Comparison of ENCODE assay signal across 8 cellular contexts in genomic region chr1:175154595-175155472, GRCh38. TPM values are rescaled to one million over a fixed set of nuclear protein-coding genes. Genes with fewer than 3 reads are reported as not detected.
DNase-seq lines count a peak whose midpoint lies in the region; ATAC-seq, FAIRE-seq and TF ChIP-seq lines count a peak whose summit lies in the region.

No MANE protein-coding gene starts in this region.

- H3K18ac ChIP-seq in H1 (ENCODE audit: extremely low read depth, low read length): no peak overlapping the region

- H4K5ac ChIP-seq in H1 (ENCODE audit: insufficient read length, low read depth, low read length): no peak overlapping the region

- no peak overlapping the region for H3K23ac ChIP-seq in H1 (ENCODE audit: insufficient read length)

- FAIRE-seq in H1 (lab: Jason Lieb, UNC): peak; percentile 28

- no peaks in the 10 kb centered on the region for H3K79me2 ChIP-seq in H1 (ENCODE audit: control insufficient read depth in 1 of 2, insufficient read depth in 2 of 2, low read length in 2 of 2)

- no peak overlapping the region for H2AFZ ChIP-seq in H1 (ENCODE audit: low read length)

- no peak overlapping the region for H3K14ac ChIP-seq in H1 (ENCODE audit: insufficient read length)

- H2BK20ac ChIP-seq in H1 (ENCODE audit: low read length): no peak overlapping the region

- intact Hi-C loops in activated CD8-positive, alpha-beta T cell treated with anti-CD3 and anti-CD28 coated beads for 36 hours (cut with micrococcal nuclease): no loop called here

- H3K4ac ChIP-seq in H1 (replicated peaks; ENCODE audit: insufficient read length, low read depth, low read length): no peak overlapping the region

- H2BK15ac ChIP-seq in H1 (ENCODE audit: low read length): no peak overlapping the region

- no peak overlapping the region for H3K56ac ChIP-seq in H1 (replicated peaks; ENCODE audit: insufficient read length, low read depth, low read length)

- CTCF ChIA-PET in activated CD8-positive, alpha-beta T cell treated with anti-CD3 and anti-CD28 coated beads for 36 hours (lab: Charles Lee): interaction anchor here (0.7 to 10.0 kb wide), 54 partner anchors 9 to 302 kb away, joined by 3 to 305 read pairs (median 5); no protein-coding TSS in a partner anchor
- CTCF ChIA-PET in H1 (lab: Charles Lee; ENCODE audit: partially characterized antibody): interaction anchor here (0.6 to 12.5 kb wide), 74 partner anchors 10 to 604 kb away, joined by 3 to 243 read pairs (median 5); partner anchors contain the start of gene TNN

- no peaks in the 10 kb centered on the region for H3K9me3 Mint-ChIP-seq in activated CD8-positive, alpha-beta T cell treated with anti-CD3 and anti-CD28 coated beads for 36 hours

- POLR2A ChIA-PET in activated CD8-positive, alpha-beta T cell treated with anti-CD3 and anti-CD28 coated beads for 36 hours (lab: Charles Lee): interaction anchor here (0.6 kb wide), 1 partner anchor 14 kb away, joined by 3 read pairs; no protein-coding TSS in a partner anchor
- POLR2A ChIA-PET in H1 (lab: Charles Lee; ENCODE audit: partially characterized antibody): interaction anchor here (1.3 to 1.4 kb wide), 2 partner anchors 37 to 156 kb away, joined by 3 to 6 read pairs; partner anchors contain the start of gene CACYBP

- H3K27ac Mint-ChIP-seq in activated CD8-positive, alpha-beta T cell treated with anti-CD3 and anti-CD28 coated beads for 36 hours: no peak overlapping the region

- H3K4me2 ChIP-seq in H1 (ENCODE audit: insufficient read depth in 1 of 2, low read depth in 2 of 2, low read length in 2 of 2): no peak overlapping the region

- H3K9me3 ChIP-seq in H1 (ENCODE audit: insufficient read depth in 2 of 2, low read depth in 1 of 2, low read length in 1 of 2): no peaks in the 10 kb centered on the region

- no peak overlapping the region for H4K8ac ChIP-seq in H1 (ENCODE audit: extremely low read depth, insufficient read depth, low read length)

- no peak overlapping the region for H3K4me3 ChIP-seq in H1 (ENCODE audit: extremely low read depth in 1 of 4, insufficient read depth in 2 of 4, low read depth in 3 of 4, low read length in 4 of 4)

- TF ChIP-seq POLR2A in H1 (IDR thresholded peaks at IDR 0.05; ENCODE audit: control extremely low read depth in 1 of 2, low read depth in 2 of 2, low read length in 2 of 2): no peak

- peaks cover 25% of the 10 kb centered on the region for H3K27me3 Mint-ChIP-seq in activated CD8-positive, alpha-beta T cell treated with anti-CD3 and anti-CD28 coated beads for 36 hours

- peaks cover 0 to 2% (median under 1%) of the 10 kb centered on the region in 4 experiments; a peak in 1 of 7 replicates for H3K4me1 ChIP-seq in H1 (replicated peaks in 1 of 4; ENCODE audit: control insufficient read depth in 3 of 4, insufficient read depth in 4 of 4, low read length in 3 of 4)

- no peak overlapping the region for H4K91ac ChIP-seq in H1 (replicated peaks; ENCODE audit: insufficient read length, low read length)

- H3K36me3 ChIP-seq in H1 (ENCODE audit: control insufficient read depth in 2 of 4, insufficient read depth in 4 of 4, low read length in 3 of 4): no peaks in the 10 kb centered on the region

- H3K4me3 Mint-ChIP-seq in activated CD8-positive, alpha-beta T cell treated with anti-CD3 and anti-CD28 coated beads for 36 hours: no peak overlapping the region

- 27% methylated on average over 11 of the region's 11 CpGs; no CpG with 5 or more reads in 1 of the 2 experiments for WGBS in H1 (ENCODE audit: extremely low coverage in 1 of 2, insufficient coverage in 1 of 2, insufficient read length in 1 of 2, insufficient replicate concordance in 2 of 2, low coverage in 1 of 2, low lambda C conversion rate in 2 of 2, missing lambda C conversion rate in 1 of 2), 2 experiments

- no peak for TF ChIP-seq EP300 in H1 (IDR thresholded peaks at IDR 0.05; ENCODE audit: borderline replicate concordance in 1 of 2, low read depth in 2 of 2, low read length in 2 of 2)

- peaks cover 0 to 2% (median 0%) of the 10 kb centered on the region in 4 experiments; a peak in 3 of 7 replicates for H3K27me3 ChIP-seq in H1 (replicated peaks in 1 of 4; ENCODE audit: control insufficient read depth in 3 of 4, extremely low read depth in 1 of 4, insufficient read depth in 3 of 4, low read length in 3 of 4)

- no peak overlapping the region for H2AK5ac ChIP-seq in H1 (ENCODE audit: low read depth, low read length)

- H2BK120ac ChIP-seq in H1 (replicated peaks; ENCODE audit: low read depth, low read length): no peak overlapping the region

- H4K20me1 ChIP-seq in H1 (replicated peaks in 1 of 2; ENCODE audit: control insufficient read depth in 1 of 2, insufficient read depth in 2 of 2, low read length in 2 of 2): no peaks in the 10 kb centered on the region

- H3K27ac ChIP-seq in H1 (ENCODE audit: low read depth, low read length): no peak overlapping the region

- H3K23me2 ChIP-seq in H1 (ENCODE audit: low read depth, low read length): no peaks in the 10 kb centered on the region

- DNase-seq in Daoy (ENCODE audit: low read depth) (peak; percentile 69), NCI-H774 (lab: John Stamatoyannopoulos, UW) (peak; percentile 46), H1 (ENCODE audit: low read depth in 1 of 2, low spot score in 2 of 2) (peak in 1 of 2 experiments; percentile 87), myocyte (ENCODE audit: low read depth) (peak; percentile 47)
- DNase-seq in activated CD8-positive, alpha-beta T cell treated with anti-CD3 and anti-CD28 coated beads for 36 hours: peak; percentile 83
- peak; percentile 52 to 53 for DNase-seq in stimulated activated CD8-positive, alpha-beta memory T cell treated with anti-CD3 and anti-CD28 coated beads, Interleukin-7, amount 100 ng/mL, for 4 hours (ENCODE audit: low read depth in 2 of 2)

- peaks cover 12% of the 10 kb centered on the region for H3K4me1 Mint-ChIP-seq in activated CD8-positive, alpha-beta T cell treated with anti-CD3 and anti-CD28 coated beads for 36 hours (ENCODE audit: low read depth)

- peak; percentile 92 to 95 for TF ChIP-seq RAD21 in H1 (IDR thresholded peaks at IDR 0.05 in 1 of 2, conservative IDR thresholded peaks at IDR 0.05 in 1 of 2; ENCODE audit: low read depth in 2 of 2, low read length in 2 of 2)

- H3K9ac ChIP-seq in H1 (replicated peaks in 1 of 4; ENCODE audit: extremely low read depth in 1 of 4, low read depth in 3 of 4, low read length in 3 of 4): no peak overlapping the region

- peak; percentile 52 for ATAC-seq in HG02981 (IDR thresholded peaks at IDR 0.05; ENCODE audit: unreplicated experiment)
- peak; percentile 65 for ATAC-seq in activated CD8-positive, alpha-beta T cell treated with anti-CD3 and anti-CD28 coated beads for 36 hours
- no peak for ATAC-seq in HG03039 (IDR thresholded peaks at IDR 0.05; ENCODE audit: unreplicated experiment)

- peak; percentile 88 for TF ChIP-seq CTCF in activated CD8-positive, alpha-beta T cell treated with anti-CD3 and anti-CD28 coated beads for 36 hours (IDR thresholded peaks at IDR 0.05)
- peak; percentile 84 to 92 (median 91) for TF ChIP-seq CTCF in H1 (IDR thresholded peaks at IDR 0.05; ENCODE audit: control extremely low read depth in 1 of 3, insufficient read depth in 1 of 3, low read depth in 1 of 3, low read length in 3 of 3)

- no peaks in the 10 kb centered on the region for H3K79me1 ChIP-seq in H1 (ENCODE audit: low read depth, low read length)

- peaks cover 7% of the 10 kb centered on the region for H3K36me3 Mint-ChIP-seq in activated CD8-positive, alpha-beta T cell treated with anti-CD3 and anti-CD28 coated beads for 36 hours (ENCODE audit: low read depth)

- H2BK12ac ChIP-seq in H1 (ENCODE audit: low read depth, low read length): no peak overlapping the region

- H2BK5ac ChIP-seq in H1 (ENCODE audit: low read depth, low read length): no peak overlapping the region

TF ChIP-seq in H1, 55 proteins besides CTCF, POLR2A, EP300 and RAD21:
- no peak for TF ChIP-seq KDM4A (IDR thresholded peaks at IDR 0.05; ENCODE audit: low read depth, low read length, severe bottlenecking)
- no peak for TF ChIP-seq SAP30 (IDR thresholded peaks at IDR 0.05; ENCODE audit: insufficient read depth, insufficient replicate concordance, low read length)
- no peak for TF ChIP-seq BCL11A (IDR thresholded peaks at IDR 0.05; ENCODE audit: low read depth in 2 of 2, low read length in 2 of 2)
- TF ChIP-seq CTBP2 (IDR thresholded peaks at IDR 0.05; ENCODE audit: borderline replicate concordance, insufficient read depth, insufficient read length, low read length): no peak
- no peak for TF ChIP-seq SIX5 (IDR thresholded peaks at IDR 0.05; ENCODE audit: low read depth, low read length)
- TF ChIP-seq POLR2AphosphoS5 (IDR thresholded peaks at IDR 0.05; ENCODE audit: low read depth, low read length): no peak
- peak; percentile 97 for TF ChIP-seq BACH1 (IDR thresholded peaks at IDR 0.05; ENCODE audit: low read length)
- TF ChIP-seq SP2 (IDR thresholded peaks at IDR 0.05; ENCODE audit: low read length): no peak
- TF ChIP-seq TBP (IDR thresholded peaks at IDR 0.05; ENCODE audit: low read depth, low read length): no peak
- TF ChIP-seq RXRA (IDR thresholded peaks at IDR 0.05; ENCODE audit: insufficient read depth, low read depth, low read length): no peak
- no peak for TF ChIP-seq PHF8 (conservative IDR thresholded peaks at IDR 0.05; ENCODE audit: low read depth, low read length)
- peak; percentile 30; the same call in 1 of the 2 replicates for TF ChIP-seq JUND (IDR thresholded peaks at IDR 0.05; ENCODE audit: low read length)
- peak; percentile 80 for TF ChIP-seq MAFK (IDR thresholded peaks at IDR 0.05; ENCODE audit: low read depth, low read length)
- 0 out of 2 replicates have a peak, but pooled peaks have one; percentile 34 for TF ChIP-seq CREB1 (IDR thresholded peaks at IDR 0.05)
- TF ChIP-seq CEBPB (IDR thresholded peaks at IDR 0.05; ENCODE audit: low read depth, low read length): peak; percentile 24; the same call in 1 of the 2 replicates

RNA-seq across cellular contexts. Expression of gene KIAA0040, which starts 37.7 kb away (rescaled TPM):
- 4.7 TPM in 2 replicates for total RNA-seq in Daoy (2014; rRNA removed; shearing (Covaris generic))
- total RNA-seq in activated CD8-positive, alpha-beta T cell treated with anti-CD3 and anti-CD28 coated beads for 36 hours: 10 to 100 TPM; 20.8 to 21.1 TPM
- total RNA-seq in H1 (2021; fragmentation: NEBNext Ultra II Directional; extraction: Animal tissue kit (Norgen Biotek cat#: 25700)): 11.7 and 14.1 TPM in 2 replicates
- polyA plus RNA-seq in H1 (2011; rRNA removed): 8.0 and 11.0 TPM in 2 replicates
- polyA plus RNA-seq in H1 (2011; cell fraction: cytosol; rRNA removed): 9.5 TPM
- polyA plus RNA-seq in H1 (2011; cell fraction: nucleus; rRNA removed): 6.6 TPM
- 6.9 to 7.8 TPM (median 7.5 TPM) in 4 replicates for polyA plus RNA-seq in H1 (2012, experiment 1 of 2)
- polyA plus RNA-seq in H1 (2012, experiment 2 of 2): 3.7 TPM
- polyA plus RNA-seq in H1 (2013, experiment 1 of 2): 8.0 TPM
- polyA plus RNA-seq in H1 (2013, experiment 2 of 2): 9.4 TPM
- polyA minus RNA-seq in H1 (2011; rRNA and poly(A)+ RNA removed): 18.7 and 28.4 TPM in 2 replicates
- polyA minus RNA-seq in H1 (2011; cell fraction: cytosol; rRNA and poly(A)+ RNA removed): 5.4 TPM
- polyA minus RNA-seq in H1 (2011; cell fraction: nucleus; rRNA and poly(A)+ RNA removed): 11.1 TPM
- not detected in 2 replicates for total RNA-seq in myocyte
- polyA plus RNA-seq in myocyte (2012): 0.50 TPM
